Comparison of ENCODE assay signal across 21 cellular contexts in the genomic region with DNA sequence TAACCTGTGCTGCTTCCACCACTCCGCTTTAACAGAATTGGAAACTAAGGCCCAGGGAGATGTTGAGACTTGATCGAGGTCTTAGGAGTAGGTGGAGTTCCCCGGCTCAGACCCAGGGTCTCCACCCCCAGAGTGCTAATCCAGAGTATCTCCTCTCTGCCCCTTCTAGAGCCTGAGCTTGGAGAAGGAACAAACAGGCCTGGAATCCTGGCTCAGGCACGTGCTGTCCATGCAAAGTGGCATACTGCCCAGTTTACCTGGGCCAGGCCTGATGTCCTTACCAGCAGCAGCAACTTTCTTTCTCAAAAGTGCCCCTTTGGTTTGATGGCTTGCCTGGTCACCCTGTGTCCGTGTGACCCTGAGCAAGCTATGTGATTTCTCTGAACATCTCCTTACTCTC. TPM values are rescaled to one million over a fixed set of nuclear protein-coding genes. Genes with fewer than 3 reads are reported as not detected.
DNase-seq lines count a peak whose midpoint lies in the region; ATAC-seq, FAIRE-seq and TF ChIP-seq lines count a peak whose summit lies in the region.
"Had no signal": no experiment of that assay in that cellular context is flagged by ENCODE, and none has a peak within 500 bp of the region (broad histone marks: within the 10 kb centered on the region; RNA-seq: fewer than 3 reads in every experiment).

No MANE protein-coding gene starts in this region.

- ATAC-seq in HepG2, result no peak

- H3K14ac ChIP-seq in trophoblast cell (ENCODE audit: low read length), result no peak overlapping the region

- WGBS in HepG2 (ENCODE audit: low lambda C conversion rate), result 30% methylated on average over 4 of the region's 5 CpGs
- 39 to 60% (median 49%) methylated on average over 5 of the region's 5 CpGs for whole genome bisulfite sequencing in stomach, 5 donors
- no CpG with 5 or more reads among the region's 5 CpGs for WGBS in trophoblast cell (ENCODE audit: extremely low coverage, insufficient coverage, insufficient read length)

- no peak for FAIRE-seq in HepG2 (lab: Jason Lieb, UNC)

- H4K91ac ChIP-seq in trophoblast cell (ENCODE audit: low read depth, low read length), result no peak overlapping the region

- CTCF ChIA-PET in RWPE1 (lab: Yijun Ruan, JAX) (interaction anchor here (0.6 kb wide), 1 partner anchor 155 kb away, joined by 3 read pairs; no protein-coding TSS in a partner anchor), HepG2 (lab: Yijun Ruan, JAX; ENCODE audit: low intra/inter-chr PET ratio, low total read pairs) (no interaction called here)

- H3K36me3 ChIP-seq in HepG2 (replicated peaks in 1 of 2; ENCODE audit: control insufficient read depth in 1 of 2, insufficient read depth in 2 of 2, low read length in 2 of 2) (no peaks in the 10 kb centered on the region), stomach (no peaks in the 10 kb centered on the region), MG63 (no peaks in the 10 kb centered on the region), trophoblast cell (ENCODE audit: control insufficient read depth in 1 of 2, insufficient read depth in 2 of 2, low read length in 2 of 2) (no peaks in the 10 kb centered on the region)
- H3K36me3 ChIP-seq: SJCRH30 had no signal

- no peak overlapping the region for H3K23ac ChIP-seq in trophoblast cell (ENCODE audit: low read length)

- H2BK120ac ChIP-seq in trophoblast cell (ENCODE audit: insufficient read depth, low read length, poor library complexity), result no peak overlapping the region

- H2BK12ac ChIP-seq in trophoblast cell (ENCODE audit: low read length), result no peak overlapping the region

- H3K27ac ChIP-seq in RWPE1 (peak overlapping the region; percentile 64), HepG2 (ENCODE audit: extremely low read length, insufficient read depth, low read length) (no peak overlapping the region), stomach (peak overlapping the region in 1 of 5 donors; percentile 35), coronary artery (no peak overlapping the region), trophoblast cell (ENCODE audit: low read depth, low read length) (no peak overlapping the region)
- H3K27ac ChIP-seq: GM23248, HL-60, KMS-11, SJCRH30 had no signal

- POLR2A ChIA-PET in RWPE1 (lab: Yijun Ruan, JAX; ENCODE audit: low non-redundant PET) (no interaction called here), HepG2 (lab: Yijun Ruan, JAX) (interaction anchor here (0.8 kb wide), 1 partner anchor 23 kb away, joined by 3 read pairs; no protein-coding TSS in a partner anchor)

- H3K4ac ChIP-seq in trophoblast cell (ENCODE audit: low read depth, low read length), result no peak overlapping the region

- peaks cover 55% of the 10 kb centered on the region for H3K4me1 ChIP-seq in HepG2 (ENCODE audit: insufficient read depth, low read length)
- H3K4me1 ChIP-seq in stomach, result peaks cover 5 to 18% (median 14%) of the 10 kb centered on the region in 4 donors
- peaks cover 4 to 5% of the 10 kb centered on the region in 2 experiments for H3K4me1 ChIP-seq in trophoblast cell (ENCODE audit: control insufficient read depth in 1 of 2, insufficient read depth in 2 of 2, low read length in 2 of 2)

- intact Hi-C loops in HepG2 (cut with micrococcal nuclease; ENCODE audit: unreplicated experiment), result no loop called here
- intact Hi-C loops in stomach (cut with DNase I; ENCODE audit: low total_unique reads), result no loop called here

- no peak for TF ChIP-seq CTCF in RWPE1 (conservative IDR thresholded peaks at IDR 0.05; ENCODE audit: low read depth)
- TF ChIP-seq CTCF in HepG2 (CRISPR knock-in tag; IDR thresholded peaks at IDR 0.05), result no peak
- TF ChIP-seq CTCF in stomach (IDR thresholded peaks at IDR 0.05), result no peak
- TF ChIP-seq CTCF in coronary artery (IDR thresholded peaks at IDR 0.05), result no peak

- H4K8ac ChIP-seq in trophoblast cell (ENCODE audit: low read depth, low read length), result no peak overlapping the region

- H2AK5ac ChIP-seq in trophoblast cell (ENCODE audit: low read length), result no peak overlapping the region

- TF ChIP-seq RAD21 in HepG2 (CRISPR knock-in tag; IDR thresholded peaks at IDR 0.05), result no peak

- H3K9ac ChIP-seq in HepG2 (ENCODE audit: insufficient read depth, low read depth, low read length) (no peak overlapping the region), trophoblast cell (ENCODE audit: low read length) (no peak overlapping the region)
- H3K9ac ChIP-seq: GM23248, KMS-11 had no signal

- DNase-seq in NCI-H82 (lab: John Stamatoyannopoulos, UW), result peak; percentile 74
- DNase-seq in NCI-H82 treated with DMSO at 0.1 percent for 48 hours (lab: John Stamatoyannopoulos, UW; ENCODE audit: unreplicated experiment), result no peak
- DNase-seq in RWPE1 (ENCODE audit: low spot score), result no peak
- no peak for DNase-seq in HepG2 (ENCODE audit: low spot score)
- peak; percentile 59 for DNase-seq in stomach
- no peak for DNase-seq in MG63
- DNase-seq in coronary artery (ENCODE audit: low spot score), result no peak
- DNase-seq in trophoblast cell, result no peak
- DNase-seq: Calu3; CD4-positive, CD25-positive, alpha-beta regulatory T cell; GM23248; MM.1S; NCI-H1105 treated with DMSO at 0.1 percent for 48 hours; NCI-H187 treated with DMSO at 0.1 percent for 48 hours; NCI-H446; NCI-H774; SJCRH30 had no signal

- TF ChIP-seq POLR2A in HepG2 (IDR thresholded peaks at IDR 0.05; ENCODE audit: insufficient read depth in 1 of 2, low read depth in 2 of 2, low read length in 2 of 2) (no peak), stomach (IDR thresholded peaks at IDR 0.05) (no peak)

- TF ChIP-seq EP300 in HepG2 (IDR thresholded peaks at IDR 0.05; ENCODE audit: low read depth in 2 of 2, low read length in 2 of 2), result no peak
- no peak for TF ChIP-seq EP300 in HepG2 (CRISPR knock-in tag; IDR thresholded peaks at IDR 0.05; ENCODE audit: borderline replicate concordance)
- TF ChIP-seq EP300 in stomach (IDR thresholded peaks at IDR 0.05), result no peak

- H2AFZ ChIP-seq in HepG2 (ENCODE audit: low read length) (peak overlapping the region; percentile 54), trophoblast cell (ENCODE audit: insufficient read depth, low read length, poor library complexity) (no peak overlapping the region)
- H2AFZ ChIP-seq: GM23248 had no signal

- no peak overlapping the region for H4K12ac ChIP-seq in trophoblast cell (ENCODE audit: low read depth, low read length)

- in situ Hi-C loops in HepG2 (cut with HindIII; ENCODE audit: extremely low pct_ligation_motif_present, low pct_unique_long_range_greater_than_20kb), result no loop called here

- no TSS peak for BruUV-seq in HepG2 (replicated peaks; lab: Mats Ljungman, UMichigan)

- H3K27me3 ChIP-seq in HepG2 (ENCODE audit: control insufficient read depth in 1 of 2, insufficient read depth in 2 of 2, low read length in 2 of 2), result no peaks in the 10 kb centered on the region
- H3K27me3 ChIP-seq in stomach, result no peaks in the 10 kb centered on the region
- H3K27me3 ChIP-seq in MG63, result no peaks in the 10 kb centered on the region
- H3K27me3 ChIP-seq in trophoblast cell (ENCODE audit: insufficient read depth, low read length), result no peaks in the 10 kb centered on the region

- peaks cover 13% of the 10 kb centered on the region for H3K79me1 ChIP-seq in trophoblast cell (ENCODE audit: low read length)

- H3K4me2 ChIP-seq in HepG2 (ENCODE audit: low read depth, low read length) (no peak overlapping the region), trophoblast cell (ENCODE audit: low read length) (no peak overlapping the region)
- H3K4me2 ChIP-seq: KMS-11 had no signal

- no peak overlapping the region for H3K18ac ChIP-seq in trophoblast cell (ENCODE audit: low read length)

- H3K4me3 ChIP-seq in HepG2 (replicated peaks in 1 of 3; ENCODE audit: insufficient read depth in 1 of 3, low read depth in 2 of 3, low read length in 3 of 3) (no peak overlapping the region), stomach (no peak overlapping the region), MG63 (no peak overlapping the region), coronary artery (no peak overlapping the region), trophoblast cell (ENCODE audit: low read depth, low read length) (no peak overlapping the region)
- H3K4me3 ChIP-seq: GM23248, SJCRH30 had no signal

- no peak overlapping the region for H2BK5ac ChIP-seq in trophoblast cell (ENCODE audit: low read depth, low read length, poor library complexity)

- no peaks in the 10 kb centered on the region for H3K79me2 ChIP-seq in HepG2 (ENCODE audit: insufficient read depth, low read length)
- no peaks in the 10 kb centered on the region for H3K79me2 ChIP-seq in trophoblast cell (ENCODE audit: control insufficient read depth, insufficient read depth, low read length, poor library complexity)

- H4K20me1 ChIP-seq in HepG2 (ENCODE audit: insufficient read depth, low read length), result no peaks in the 10 kb centered on the region

- H3K9me3 ChIP-seq in HepG2 (ENCODE audit: low read length) (no peaks in the 10 kb centered on the region), stomach (no peaks in the 10 kb centered on the region), MG63 (no peaks in the 10 kb centered on the region), trophoblast cell (ENCODE audit: insufficient read depth, low read depth, low read length) (peaks cover 3% of the 10 kb centered on the region)
- H3K9me3 ChIP-seq: SJCRH30 had no signal

RNA-seq across cellular contexts. Expression of a gene that starts 3.7 kb away (rescaled TPM):
- not detected in 2 replicates for total RNA-seq in HepG2 (2016; rRNA removed; fragmentation: Illumina TruSeq; extraction: Trizol)
- not detected in 2 replicates for total RNA-seq in HepG2 (2016; cell fraction: cytosol; rRNA removed; fragmentation: Illumina TruSeq; extraction: Trizol; ENCODE audit: low read depth)
- not detected in 2 replicates for total RNA-seq in HepG2 (2016; cell fraction: insoluble cytoplasmic fraction; rRNA removed; fragmentation: Illumina TruSeq; extraction: Trizol)
- total RNA-seq in HepG2 (2016; cell fraction: membrane; rRNA removed; fragmentation: Illumina TruSeq; extraction: Trizol), result not detected in 2 replicates
- not detected in 2 replicates for total RNA-seq in HepG2 (2016; cell fraction: nucleus; rRNA removed; fragmentation: Illumina TruSeq; extraction: Trizol)
- not detected in 2 replicates for polyA plus RNA-seq in HepG2 (2011; rRNA removed)
- polyA plus RNA-seq in HepG2 (2011; cell fraction: cytosol; rRNA removed), result not detected in 2 replicates
- not detected in 2 replicates for polyA plus RNA-seq in HepG2 (2011; cell fraction: nucleus; rRNA removed)
- not detected in 2 replicates for polyA plus RNA-seq in HepG2 (2012)
- polyA plus RNA-seq in HepG2 (2016; cell fraction: cytosol; fragmentation: Illumina TruSeq; extraction: Trizol; ENCODE audit: low read depth), result not detected in 2 replicates
- polyA plus RNA-seq in HepG2 (2016; cell fraction: insoluble cytoplasmic fraction; fragmentation: Illumina TruSeq; extraction: Trizol; ENCODE audit: low read depth), result not detected in 2 replicates
- not detected in 2 replicates for polyA plus RNA-seq in HepG2 (2016; cell fraction: membrane; fragmentation: Illumina TruSeq; extraction: Trizol; ENCODE audit: low read depth)
- polyA plus RNA-seq in HepG2 (2016; cell fraction: nucleus; fragmentation: Illumina TruSeq; extraction: Trizol; ENCODE audit: insufficient read depth, low read depth), result not detected in 2 replicates
- polyA minus RNA-seq in HepG2 (2011; rRNA and poly(A)+ RNA removed; ENCODE audit: low replicate concordance), result 1.4 TPM in 1 of 2 replicates, not detected in the other
- not detected in 2 replicates for polyA minus RNA-seq in HepG2 (2011; cell fraction: cytosol; rRNA and poly(A)+ RNA removed)
- polyA minus RNA-seq in HepG2 (2011; cell fraction: nucleus; rRNA and poly(A)+ RNA removed), result not detected in 2 replicates
- not detected for total RNA-seq in stomach
- polyA plus RNA-seq in stomach, result not detected
- not detected in 2 replicates for total RNA-seq in MG63 (2014; rRNA removed; shearing (Covaris generic); ENCODE audit: low replicate concordance)
- 0.08 and 0.19 TPM in 2 replicates for polyA plus RNA-seq in trophoblast cell (2013)
- total RNA-seq: A172; Calu3; CD4-positive, CD25-positive, alpha-beta regulatory T cell; Daoy; GM23248; SJCRH30 had no signal
- polyA plus RNA-seq: CD4-positive, CD25-positive, alpha-beta regulatory T cell; GM23248 had no signal

RNA-seq across cellular contexts. Expression of a gene that starts 4.1 kb away (rescaled TPM):
- total RNA-seq in HepG2 (2016; rRNA removed; fragmentation: Illumina TruSeq; extraction: Trizol) (4.7 and 7.7 TPM in 2 replicates), stomach (10 to 100 TPM in 4 of 5 donors, 1 to 10 TPM in 1; 9.4 to 33.3 (median 12.3) TPM)
- total RNA-seq in HepG2 (2016; cell fraction: cytosol; rRNA removed; fragmentation: Illumina TruSeq; extraction: Trizol; ENCODE audit: low read depth), result 6.3 and 6.6 TPM in 2 replicates
- total RNA-seq in HepG2 (2016; cell fraction: insoluble cytoplasmic fraction; rRNA removed; fragmentation: Illumina TruSeq; extraction: Trizol), result 5.2 and 7.2 TPM in 2 replicates
- total RNA-seq in HepG2 (2016; cell fraction: membrane; rRNA removed; fragmentation: Illumina TruSeq; extraction: Trizol), result 8.4 and 8.9 TPM in 2 replicates
- 12.3 and 12.5 TPM in 2 replicates for total RNA-seq in HepG2 (2016; cell fraction: nucleus; rRNA removed; fragmentation: Illumina TruSeq; extraction: Trizol)
- polyA plus RNA-seq in HepG2 (2011; rRNA removed) (10.8 and 11.3 TPM in 2 replicates), stomach (1 to 10 TPM; 4.2 to 8.6 (median 7.8) TPM)
- 4.8 and 6.8 TPM in 2 replicates for polyA plus RNA-seq in HepG2 (2011; cell fraction: cytosol; rRNA removed)
- polyA plus RNA-seq in HepG2 (2011; cell fraction: nucleus; rRNA removed), result 44.7 and 61.9 TPM in 2 replicates
- 6.3 and 8.2 TPM in 2 replicates for polyA plus RNA-seq in HepG2 (2012)
- 5.4 and 9.0 TPM in 2 replicates for polyA plus RNA-seq in HepG2 (2016; cell fraction: cytosol; fragmentation: Illumina TruSeq; extraction: Trizol; ENCODE audit: low read depth)
- polyA plus RNA-seq in HepG2 (2016; cell fraction: insoluble cytoplasmic fraction; fragmentation: Illumina TruSeq; extraction: Trizol; ENCODE audit: low read depth), result 7.0 and 9.4 TPM in 2 replicates
- 8.9 and 11.6 TPM in 2 replicates for polyA plus RNA-seq in HepG2 (2016; cell fraction: membrane; fragmentation: Illumina TruSeq; extraction: Trizol; ENCODE audit: low read depth)
- 30.1 and 34.3 TPM in 2 replicates for polyA plus RNA-seq in HepG2 (2016; cell fraction: nucleus; fragmentation: Illumina TruSeq; extraction: Trizol; ENCODE audit: insufficient read depth, low read depth)
- 13.7 and 18.8 TPM in 2 replicates for polyA minus RNA-seq in HepG2 (2011; rRNA and poly(A)+ RNA removed; ENCODE audit: low replicate concordance)
- 10.2 and 11.4 TPM in 2 replicates for polyA minus RNA-seq in HepG2 (2011; cell fraction: cytosol; rRNA and poly(A)+ RNA removed)
- polyA minus RNA-seq in HepG2 (2011; cell fraction: nucleus; rRNA and poly(A)+ RNA removed), result 10.4 and 12.7 TPM in 2 replicates
- 3.4 and 5.1 TPM in 2 replicates for total RNA-seq in MG63 (2014; rRNA removed; shearing (Covaris generic); ENCODE audit: low replicate concordance)
- 5.9 and 6.5 TPM in 2 replicates for polyA plus RNA-seq in trophoblast cell (2013)

RNA-seq across cellular contexts. Expression of a gene that starts 23.5 kb away (rescaled TPM):
- total RNA-seq in HepG2 (2016; rRNA removed; fragmentation: Illumina TruSeq; extraction: Trizol) (70.8 and 134 TPM in 2 replicates), stomach (100 to 1,000 TPM in 1 of 5 donors, 10 to 100 TPM in 4; 45.8 to 123 (median 67.7) TPM)
- total RNA-seq in HepG2 (2016; cell fraction: cytosol; rRNA removed; fragmentation: Illumina TruSeq; extraction: Trizol; ENCODE audit: low read depth), result 55.9 and 57.5 TPM in 2 replicates
- 61.8 and 132 TPM in 2 replicates for total RNA-seq in HepG2 (2016; cell fraction: insoluble cytoplasmic fraction; rRNA removed; fragmentation: Illumina TruSeq; extraction: Trizol)
- total RNA-seq in HepG2 (2016; cell fraction: membrane; rRNA removed; fragmentation: Illumina TruSeq; extraction: Trizol), result 111 and 112 TPM in 2 replicates
- 125 and 150 TPM in 2 replicates for total RNA-seq in HepG2 (2016; cell fraction: nucleus; rRNA removed; fragmentation: Illumina TruSeq; extraction: Trizol)
- polyA plus RNA-seq in HepG2 (2011; rRNA removed) (185 and 212 TPM in 2 replicates), stomach (10 to 100 TPM; 69.8 to 93.8 (median 72.0) TPM)
- 168 and 179 TPM in 2 replicates for polyA plus RNA-seq in HepG2 (2011; cell fraction: cytosol; rRNA removed)
- 94.7 and 95.7 TPM in 2 replicates for polyA plus RNA-seq in HepG2 (2011; cell fraction: nucleus; rRNA removed)
- polyA plus RNA-seq in HepG2 (2012), result 187 and 197 TPM in 2 replicates
- polyA plus RNA-seq in HepG2 (2016; cell fraction: cytosol; fragmentation: Illumina TruSeq; extraction: Trizol; ENCODE audit: low read depth), result 130 and 136 TPM in 2 replicates
- 151 and 179 TPM in 2 replicates for polyA plus RNA-seq in HepG2 (2016; cell fraction: insoluble cytoplasmic fraction; fragmentation: Illumina TruSeq; extraction: Trizol; ENCODE audit: low read depth)
- polyA plus RNA-seq in HepG2 (2016; cell fraction: membrane; fragmentation: Illumina TruSeq; extraction: Trizol; ENCODE audit: low read depth), result 209 and 221 TPM in 2 replicates
- polyA plus RNA-seq in HepG2 (2016; cell fraction: nucleus; fragmentation: Illumina TruSeq; extraction: Trizol; ENCODE audit: insufficient read depth, low read depth), result 421 and 451 TPM in 2 replicates
- polyA minus RNA-seq in HepG2 (2011; rRNA and poly(A)+ RNA removed; ENCODE audit: low replicate concordance), result 143 and 261 TPM in 2 replicates
- 129 and 135 TPM in 2 replicates for polyA minus RNA-seq in HepG2 (2011; cell fraction: cytosol; rRNA and poly(A)+ RNA removed)
- polyA minus RNA-seq in HepG2 (2011; cell fraction: nucleus; rRNA and poly(A)+ RNA removed), result 29.5 and 36.8 TPM in 2 replicates
- total RNA-seq in MG63 (2014; rRNA removed; shearing (Covaris generic); ENCODE audit: low replicate concordance), result 51.3 and 103 TPM in 2 replicates
- 586 and 590 TPM in 2 replicates for polyA plus RNA-seq in trophoblast cell (2013)

RNA-seq across cellular contexts. Expression of a gene that starts 25.6 kb away (rescaled TPM):
- total RNA-seq in HepG2 (2016; rRNA removed; fragmentation: Illumina TruSeq; extraction: Trizol), result 0.02 TPM in 1 of 2 replicates, not detected in the other
- total RNA-seq in HepG2 (2016; cell fraction: cytosol; rRNA removed; fragmentation: Illumina TruSeq; extraction: Trizol; ENCODE audit: low read depth), result under 0.01 TPM in 1 of 2 replicates, not detected in the other
- total RNA-seq in HepG2 (2016; cell fraction: insoluble cytoplasmic fraction; rRNA removed; fragmentation: Illumina TruSeq; extraction: Trizol), result 0.04 TPM in 1 of 2 replicates, not detected in the other
- 0.03 and 0.06 TPM in 2 replicates for total RNA-seq in HepG2 (2016; cell fraction: membrane; rRNA removed; fragmentation: Illumina TruSeq; extraction: Trizol)
- 0.09 and 0.22 TPM in 2 replicates for total RNA-seq in HepG2 (2016; cell fraction: nucleus; rRNA removed; fragmentation: Illumina TruSeq; extraction: Trizol)
- polyA plus RNA-seq in HepG2 (2011; rRNA removed), result 0.08 and 0.13 TPM in 2 replicates
- 0.05 and 0.06 TPM in 2 replicates for polyA plus RNA-seq in HepG2 (2011; cell fraction: cytosol; rRNA removed)
- polyA plus RNA-seq in HepG2 (2011; cell fraction: nucleus; rRNA removed), result 0.43 and 0.61 TPM in 2 replicates
- 0.29 and 0.34 TPM in 2 replicates for polyA plus RNA-seq in HepG2 (2012)
- polyA plus RNA-seq in HepG2 (2016; cell fraction: cytosol; fragmentation: Illumina TruSeq; extraction: Trizol; ENCODE audit: low read depth), result 0.03 TPM in 2 replicates
- polyA plus RNA-seq in HepG2 (2016; cell fraction: insoluble cytoplasmic fraction; fragmentation: Illumina TruSeq; extraction: Trizol; ENCODE audit: low read depth), result 0.05 and 0.13 TPM in 2 replicates
- polyA plus RNA-seq in HepG2 (2016; cell fraction: membrane; fragmentation: Illumina TruSeq; extraction: Trizol; ENCODE audit: low read depth), result 0.07 TPM in 1 of 2 replicates, not detected in the other
- polyA plus RNA-seq in HepG2 (2016; cell fraction: nucleus; fragmentation: Illumina TruSeq; extraction: Trizol; ENCODE audit: insufficient read depth, low read depth), result 0.31 TPM in 2 replicates
- polyA minus RNA-seq in HepG2 (2011; rRNA and poly(A)+ RNA removed; ENCODE audit: low replicate concordance), result 0.40 and 0.44 TPM in 2 replicates
- 0.10 and 0.26 TPM in 2 replicates for polyA minus RNA-seq in HepG2 (2011; cell fraction: cytosol; rRNA and poly(A)+ RNA removed)
- 0.12 and 0.13 TPM in 2 replicates for polyA minus RNA-seq in HepG2 (2011; cell fraction: nucleus; rRNA and poly(A)+ RNA removed)
- 1 to 10 TPM in 1 of 5 donors, under 1 TPM in 2, not detected in 2; 0.14 to 1.8 (median 0.37) TPM for total RNA-seq in stomach
- under 1 TPM in 2 of 3 donors, not detected in 1; 0.06 to 0.10 TPM for polyA plus RNA-seq in stomach
- total RNA-seq in MG63 (2014; rRNA removed; shearing (Covaris generic); ENCODE audit: low replicate concordance), result 0.03 TPM in 1 of 2 replicates, not detected in the other
- polyA plus RNA-seq in trophoblast cell (2013), result 3.3 and 3.6 TPM in 2 replicates
- total RNA-seq: A172; Calu3; CD4-positive, CD25-positive, alpha-beta regulatory T cell; Daoy; SJCRH30 had no signal
- polyA plus RNA-seq: CD4-positive, CD25-positive, alpha-beta regulatory T cell had no signal

RNA-seq across cellular contexts. Expression of a gene that starts 42.5 kb away (rescaled TPM):
- total RNA-seq in HepG2 (2016; rRNA removed; fragmentation: Illumina TruSeq; extraction: Trizol) (1.6 and 2.2 TPM in 2 replicates), stomach (10 to 100 TPM in 4 of 5 donors, 1 to 10 TPM in 1; 6.4 to 57.2 (median 27.5) TPM)
- 2.2 and 3.4 TPM in 2 replicates for total RNA-seq in HepG2 (2016; cell fraction: cytosol; rRNA removed; fragmentation: Illumina TruSeq; extraction: Trizol; ENCODE audit: low read depth)
- total RNA-seq in HepG2 (2016; cell fraction: insoluble cytoplasmic fraction; rRNA removed; fragmentation: Illumina TruSeq; extraction: Trizol), result 2.7 and 3.2 TPM in 2 replicates
- total RNA-seq in HepG2 (2016; cell fraction: membrane; rRNA removed; fragmentation: Illumina TruSeq; extraction: Trizol), result 0.96 and 1.1 TPM in 2 replicates
- total RNA-seq in HepG2 (2016; cell fraction: nucleus; rRNA removed; fragmentation: Illumina TruSeq; extraction: Trizol), result 3.0 and 4.7 TPM in 2 replicates
- polyA plus RNA-seq in HepG2 (2011; rRNA removed) (7.8 and 9.4 TPM in 2 replicates), stomach (10 to 100 TPM; 46.4 to 61.4 (median 53.7) TPM)
- polyA plus RNA-seq in HepG2 (2011; cell fraction: cytosol; rRNA removed), result 10.0 and 10.8 TPM in 2 replicates
- polyA plus RNA-seq in HepG2 (2011; cell fraction: nucleus; rRNA removed), result 3.4 and 3.5 TPM in 2 replicates
- polyA plus RNA-seq in HepG2 (2012), result 4.8 and 7.1 TPM in 2 replicates
- polyA plus RNA-seq in HepG2 (2016; cell fraction: cytosol; fragmentation: Illumina TruSeq; extraction: Trizol; ENCODE audit: low read depth), result 4.6 and 4.7 TPM in 2 replicates
- 1.7 and 2.4 TPM in 2 replicates for polyA plus RNA-seq in HepG2 (2016; cell fraction: insoluble cytoplasmic fraction; fragmentation: Illumina TruSeq; extraction: Trizol; ENCODE audit: low read depth)
- polyA plus RNA-seq in HepG2 (2016; cell fraction: membrane; fragmentation: Illumina TruSeq; extraction: Trizol; ENCODE audit: low read depth), result 3.2 and 3.6 TPM in 2 replicates
- polyA plus RNA-seq in HepG2 (2016; cell fraction: nucleus; fragmentation: Illumina TruSeq; extraction: Trizol; ENCODE audit: insufficient read depth, low read depth), result 7.0 TPM in 2 replicates
- 11.4 and 319 TPM in 2 replicates for polyA minus RNA-seq in HepG2 (2011; rRNA and poly(A)+ RNA removed; ENCODE audit: low replicate concordance)
- 2.8 and 3.1 TPM in 2 replicates for polyA minus RNA-seq in HepG2 (2011; cell fraction: cytosol; rRNA and poly(A)+ RNA removed)
- 2.0 and 4.0 TPM in 2 replicates for polyA minus RNA-seq in HepG2 (2011; cell fraction: nucleus; rRNA and poly(A)+ RNA removed)
- 149 and 258 TPM in 2 replicates for total RNA-seq in MG63 (2014; rRNA removed; shearing (Covaris generic); ENCODE audit: low replicate concordance)
- 21.1 and 22.2 TPM in 2 replicates for polyA plus RNA-seq in trophoblast cell (2013)

Comparison
In these comparisons a context has a peak if more than half of its experiments do, and no peak if none do; other contexts are left out.
1. DNase-seq: peak in NCI-H82 (single experiment) and stomach (single experiment); none in NCI-H82 treated with DMSO at 0.1 percent for 48 hours (single experiment), RWPE1 (single experiment), HepG2 (single experiment), MG63 (single experiment), coronary artery (single experiment) and trophoblast cell (0 of 2).